ENCODE assay signal across 1 cellular context in genomic region chr21:32457360-32457840, GRCh38.
TF ChIP-seq lines count a peak whose summit lies in the region.

No MANE protein-coding gene starts in this region.

TF ChIP-seq in WTC11, 78 proteins besides CTCF, POLR2A, EP300 and RAD21 (continued from another document):
- TF ChIP-seq PRDM15 (CRISPR knock-in tag; IDR thresholded peaks at IDR 0.05) (no peak), FOXK1 (CRISPR knock-in tag; IDR thresholded peaks at IDR 0.05) (no peak), ZNF281 (CRISPR knock-in tag; IDR thresholded peaks at IDR 0.05) (no peak), NFYB (CRISPR knock-in tag; conservative IDR thresholded peaks at IDR 0.05; ENCODE audit: low read depth) (no peak), ESRRA (CRISPR knock-in tag; IDR thresholded peaks at IDR 0.05; ENCODE audit: borderline replicate concordance) (no peak), ZNF232 (CRISPR knock-in tag; IDR thresholded peaks at IDR 0.05) (no peak)
TF ChIP-seq in WTC11: peak in this region for 0.
